32 cellular contexts compared by ENCODE assay signal in the genomic region with DNA sequence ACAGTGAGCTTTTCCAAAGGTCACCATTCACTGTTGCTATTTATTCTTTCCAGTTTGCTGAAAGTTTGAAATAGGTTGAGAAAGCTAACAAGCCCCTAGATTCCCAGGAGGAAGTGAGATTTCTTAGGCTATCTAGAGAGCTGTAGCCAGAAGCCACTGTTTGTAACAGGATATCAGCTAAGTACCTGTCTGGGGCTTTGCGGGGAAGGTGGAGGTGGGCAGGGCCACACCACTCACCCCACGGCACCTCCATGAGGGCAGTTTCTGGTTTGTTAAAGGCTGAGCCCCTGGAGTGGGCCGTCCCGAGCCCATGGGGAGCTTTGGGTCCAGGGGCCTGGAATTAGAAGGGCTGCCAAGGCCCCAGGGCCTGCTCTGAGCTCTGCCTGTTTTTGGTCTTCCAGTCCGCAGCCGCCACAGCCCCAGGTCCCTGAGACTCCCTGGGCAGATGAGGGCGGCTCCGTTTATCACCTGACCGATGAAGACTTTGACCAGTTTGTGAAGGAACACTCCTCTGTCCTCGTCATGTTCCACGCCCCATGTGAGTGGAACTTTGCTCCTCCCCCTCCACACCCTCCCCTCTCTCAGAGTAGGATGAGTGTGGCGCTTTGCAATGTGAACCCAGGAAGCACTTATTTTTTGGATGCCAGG.
DNase-seq lines count a peak whose midpoint lies in the region; ATAC-seq, FAIRE-seq and TF ChIP-seq lines count a peak whose summit lies in the region.
"Had no signal": no experiment of that assay in that cellular context is flagged by ENCODE, and none has a peak within 500 bp of the region (broad histone marks: within the 10 kb centered on the region; RNA-seq: fewer than 3 reads in every experiment).

No MANE protein-coding gene starts in this region.

- H3K36me3 ChIP-seq in HUES48 (ENCODE audit: control insufficient read depth, insufficient read depth, low read length): peaks cover 62% of the 10 kb centered on the region
- peaks cover 1 to 50% (median 31%) of the 10 kb centered on the region in 4 donors for H3K36me3 ChIP-seq in liver (ENCODE audit: control insufficient read depth in 4 of 4, insufficient read depth in 3 of 4, low read depth in 1 of 4, low read length in 3 of 4)
- H3K36me3 ChIP-seq: breast epithelium, ovary had no signal

- CTCF ChIA-PET in WTC11 (lab: Charles Lee) (interaction anchor here (0.9 to 1.1 kb wide), 2 partner anchors 9 to 44 kb away, joined by 3 to 4 read pairs; no protein-coding TSS in a partner anchor), RWPE1 (lab: Yijun Ruan, JAX) (interaction anchor here (1.0 kb wide), 1 partner anchor 17 kb away, joined by 3 read pairs; no protein-coding TSS in a partner anchor)

- H3K4me3 Mint-ChIP-seq in chondrocyte (ENCODE audit: unreplicated experiment) (no peak overlapping the region), progenitor cell of endocrine pancreas (ENCODE audit: low read depth) (no peak overlapping the region), WTC11 (no peak overlapping the region)
- H3K4me3 Mint-ChIP-seq: activated naive CD4-positive, alpha-beta T cell treated with anti-CD3 and anti-CD28 coated beads, Interleukin-2, amount 50 U/mL, for 24 hours; H9; IgD-negative memory B cell; nephron had no signal

- H3K36me3 Mint-ChIP-seq in chondrocyte (ENCODE audit: low read depth) (peaks cover 31% of the 10 kb centered on the region), progenitor cell of endocrine pancreas (ENCODE audit: insufficient read depth) (peaks cover 7% of the 10 kb centered on the region), WTC11 (peaks cover 31% of the 10 kb centered on the region)

- H3K4me3 ChIP-seq in HUES48 (ENCODE audit: low read depth, low read length): no peak overlapping the region
- no peak overlapping the region for H3K4me3 ChIP-seq in liver (ENCODE audit: low read depth in 1 of 3, low read length in 3 of 3)
- H3K4me3 ChIP-seq: BLaER1, breast epithelium, ovary, smooth muscle cell, tibial nerve had no signal

- H3K9ac ChIP-seq in HUES48 (ENCODE audit: low read depth, low read length) (no peak overlapping the region), liver (ENCODE audit: low read depth in 1 of 2, low read length in 2 of 2) (no peak overlapping the region)
- H3K9ac ChIP-seq: BLaER1 had no signal

- peak overlapping the region; percentile 26 for H3K27ac ChIP-seq in HUES48 (ENCODE audit: low read depth, low read length)
- H3K27ac ChIP-seq in liver (ENCODE audit: low read depth in 1 of 2, low read length in 2 of 2): peak overlapping the region; percentile 56 to 82
- no peak overlapping the region for H3K27ac ChIP-seq in RWPE1
- H3K27ac ChIP-seq: BLaER1, breast epithelium, epithelial cell of prostate, ovary had no signal

- DNase-seq in chondrocyte (ENCODE audit: low spot score) (no peak), progenitor cell of endocrine pancreas (ENCODE audit: low spot score, unreplicated experiment) (no peak), urothelium cell line (ENCODE audit: low spot score) (no peak), WTC11 (ENCODE audit: low spot score) (no peak), ACHN (no peak), RWPE1 (ENCODE audit: low spot score) (no peak)
- DNase-seq: activated CD4-positive, alpha-beta T cell treated with anti-CD3 and anti-CD28 coated beads for 4 hours; activated CD8-positive, alpha-beta memory T cell treated with anti-CD3 and anti-CD28 coated beads for 24 hours; activated T-cell treated with anti-CD3 and anti-CD28 coated beads for 4 hours; effector CD8-positive, alpha-beta T cell; H9; left ventricle myocardium superior; midbrain; NCI-H1048; NCI-H1694; NCI-H446; NCI-H748 treated with DMSO at 0.1 percent for 48 hours; ovary; SIG-M5; stimulated activated CD4-positive, alpha-beta T cell treated with anti-CD3 and anti-CD28 coated beads, Interleukin-1b, Interleukin-23, amount 100 ng/mL, for 48 hours; T-helper 9 cell had no signal

- peaks cover under 1% of the 10 kb centered on the region for H3K4me1 Mint-ChIP-seq in chondrocyte (ENCODE audit: low read depth)
- H3K4me1 Mint-ChIP-seq in progenitor cell of endocrine pancreas (ENCODE audit: low read depth): no peaks in the 10 kb centered on the region
- H3K4me1 Mint-ChIP-seq in WTC11: peaks cover 4% of the 10 kb centered on the region; the same call in 1 of the 2 replicates
- H3K4me1 Mint-ChIP-seq: activated naive CD4-positive, alpha-beta T cell treated with anti-CD3 and anti-CD28 coated beads, Interleukin-2, amount 50 U/mL, for 24 hours; IgD-negative memory B cell had no signal

- in situ Hi-C loops in ACHN (cut with HindIII; ENCODE audit: low pct_ligation_motif_present, low pct_unique_long_range_greater_than_20kb, low sequenced_read_pairs): no loop called here

- H3K9me3 ChIP-seq in HUES48 (ENCODE audit: control insufficient read depth, insufficient read depth, low read length) (no peaks in the 10 kb centered on the region), liver (ENCODE audit: control insufficient read depth in 4 of 4, low read length in 3 of 4) (no peaks in the 10 kb centered on the region)
- H3K9me3 ChIP-seq: BLaER1, breast epithelium, ovary, tibial nerve had no signal

- TF ChIP-seq RAD21 in liver (IDR thresholded peaks at IDR 0.05): peak in 1 of 2 donors; percentile 17

- H3K27me3 Mint-ChIP-seq in chondrocyte (ENCODE audit: low read depth) (no peaks in the 10 kb centered on the region), progenitor cell of endocrine pancreas (no peaks in the 10 kb centered on the region), WTC11 (ENCODE audit: low read depth) (no peaks in the 10 kb centered on the region)
- H3K27me3 Mint-ChIP-seq: activated naive CD4-positive, alpha-beta T cell treated with anti-CD3 and anti-CD28 coated beads, Interleukin-2, amount 50 U/mL, for 24 hours; IgD-negative memory B cell had no signal

- no peaks in the 10 kb centered on the region for H3K27me3 ChIP-seq in HUES48 (ENCODE audit: control insufficient read depth, insufficient read depth, low read length)
- H3K27me3 ChIP-seq in liver (ENCODE audit: control insufficient read depth in 4 of 4, insufficient read depth in 4 of 4, low read length in 3 of 4): no peaks in the 10 kb centered on the region
- H3K27me3 ChIP-seq: BLaER1, breast epithelium, ovary, tibial nerve had no signal

- 40% methylated on average over 12 of the region's 12 CpGs for WGBS in liver

- H3K4me1 ChIP-seq in HUES48 (ENCODE audit: control insufficient read depth, insufficient read depth, low read length): no peaks in the 10 kb centered on the region
- H3K4me1 ChIP-seq in liver (ENCODE audit: control insufficient read depth in 4 of 4, insufficient read depth in 4 of 4, low read length in 3 of 4): peaks cover 4 to 28% (median 21%) of the 10 kb centered on the region in 4 donors
- H3K4me1 ChIP-seq: BLaER1, breast epithelium, tibial nerve had no signal

- ATAC-seq in WTC11: no peak
- ATAC-seq: left ventricle myocardium superior had no signal

- TF ChIP-seq CTCF in chondrocyte (IDR thresholded peaks at IDR 0.05) (no peak), liver (IDR thresholded peaks at IDR 0.05; ENCODE audit: low read depth, low read length, missing input control) (no peak), progenitor cell of endocrine pancreas (IDR thresholded peaks at IDR 0.05; ENCODE audit: unreplicated experiment) (no peak), WTC11 (IDR thresholded peaks at IDR 0.05) (no peak), RWPE1 (conservative IDR thresholded peaks at IDR 0.05; ENCODE audit: low read depth) (no peak)

- H3K9me3 Mint-ChIP-seq in chondrocyte (ENCODE audit: low read depth) (no peaks in the 10 kb centered on the region), progenitor cell of endocrine pancreas (ENCODE audit: low read depth) (no peaks in the 10 kb centered on the region), WTC11 (no peaks in the 10 kb centered on the region)
- H3K9me3 Mint-ChIP-seq: activated naive CD4-positive, alpha-beta T cell treated with anti-CD3 and anti-CD28 coated beads, Interleukin-2, amount 50 U/mL, for 24 hours; activated T-helper 2 cell treated with anti-CD3 and anti-CD28 coated beads, Interferon-gamma antibody, Interleukin-2, Interleukin-4, amounts not matched to agents 10 μg/mL and 5 μg/mL and 100 μg/mL, durations not matched to agents 14 hours and 24 hours and 36 hours; H9; IgD-negative memory B cell; nephron had no signal

- H3K27ac Mint-ChIP-seq in chondrocyte (ENCODE audit: unreplicated experiment) (peak overlapping the region; percentile 49), progenitor cell of endocrine pancreas (peak overlapping the region; percentile 33), WTC11 (no peak overlapping the region; the same call in 1 of the 2 replicates)
- H3K27ac Mint-ChIP-seq: activated naive CD4-positive, alpha-beta T cell treated with anti-CD3 and anti-CD28 coated beads, Interleukin-2, amount 50 U/mL, for 24 hours; activated T-helper 2 cell treated with anti-CD3 and anti-CD28 coated beads, Interferon-gamma antibody, Interleukin-2, Interleukin-4, amounts not matched to agents 10 μg/mL and 5 μg/mL and 100 μg/mL, durations not matched to agents 14 hours and 24 hours and 36 hours; IgD-negative memory B cell had no signal

- POLR2A ChIA-PET in WTC11 (lab: Charles Lee): no interaction called here
- POLR2A ChIA-PET in RWPE1 (lab: Yijun Ruan, JAX; ENCODE audit: low non-redundant PET): no interaction called here

- FAIRE-seq in urothelium cell line (lab: Jason Lieb, UNC): no peak

TF ChIP-seq in liver, 16 proteins besides CTCF, POLR2A, EP300 and RAD21 (continues in another document):
- no peak for TF ChIP-seq FOXA2 (IDR thresholded peaks at IDR 0.05)
- no peak for TF ChIP-seq YY1 (IDR thresholded peaks at IDR 0.05)
- peak; percentile 82 to 83 for TF ChIP-seq HNF4A (conservative IDR thresholded peaks at IDR 0.05)

TF ChIP-seq in WTC11, 78 proteins besides CTCF, POLR2A, EP300 and RAD21 (continues in another document):
- TF ChIP-seq, protein P1, sequence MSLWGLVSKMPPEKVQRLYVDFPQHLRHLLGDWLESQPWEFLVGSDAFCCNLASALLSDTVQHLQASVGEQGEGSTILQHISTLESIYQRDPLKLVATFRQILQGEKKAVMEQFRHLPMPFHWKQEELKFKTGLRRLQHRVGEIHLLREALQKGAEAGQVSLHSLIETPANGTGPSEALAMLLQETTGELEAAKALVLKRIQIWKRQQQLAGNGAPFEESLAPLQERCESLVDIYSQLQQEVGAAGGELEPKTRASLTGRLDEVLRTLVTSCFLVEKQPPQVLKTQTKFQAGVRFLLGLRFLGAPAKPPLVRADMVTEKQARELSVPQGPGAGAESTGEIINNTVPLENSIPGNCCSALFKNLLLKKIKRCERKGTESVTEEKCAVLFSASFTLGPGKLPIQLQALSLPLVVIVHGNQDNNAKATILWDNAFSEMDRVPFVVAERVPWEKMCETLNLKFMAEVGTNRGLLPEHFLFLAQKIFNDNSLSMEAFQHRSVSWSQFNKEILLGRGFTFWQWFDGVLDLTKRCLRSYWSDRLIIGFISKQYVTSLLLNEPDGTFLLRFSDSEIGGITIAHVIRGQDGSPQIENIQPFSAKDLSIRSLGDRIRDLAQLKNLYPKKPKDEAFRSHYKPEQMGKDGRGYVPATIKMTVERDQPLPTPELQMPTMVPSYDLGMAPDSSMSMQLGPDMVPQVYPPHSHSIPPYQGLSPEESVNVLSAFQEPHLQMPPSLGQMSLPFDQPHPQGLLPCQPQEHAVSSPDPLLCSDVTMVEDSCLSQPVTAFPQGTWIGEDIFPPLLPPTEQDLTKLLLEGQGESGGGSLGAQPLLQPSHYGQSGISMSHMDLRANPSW (CRISPR knock-in tag; conservative IDR thresholded peaks at IDR 0.05; ENCODE audit: low read depth): no peak
- TF ChIP-seq ZNF416 (CRISPR knock-in tag; IDR thresholded peaks at IDR 0.05): no peak
